1 cellular context compared by ENCODE assay signal in genomic region chr13:51983292-51983691, GRCh38.
A peak's percentile ranks its signal among the peaks of the same experiment; 100 is the strongest.
TF ChIP-seq lines count a peak whose summit lies in the region.

No MANE protein-coding gene starts in this region.

TF ChIP-seq in HepG2, 621 proteins besides CTCF, POLR2A, EP300 and RAD21:
- TF ChIP-seq ZNF17 (CRISPR knock-in tag; IDR thresholded peaks at IDR 0.05), result peak; percentile 90; the same call in 1 of the 2 replicates
